ENCODE assay signal across 2 cellular contexts in the genomic region with DNA sequence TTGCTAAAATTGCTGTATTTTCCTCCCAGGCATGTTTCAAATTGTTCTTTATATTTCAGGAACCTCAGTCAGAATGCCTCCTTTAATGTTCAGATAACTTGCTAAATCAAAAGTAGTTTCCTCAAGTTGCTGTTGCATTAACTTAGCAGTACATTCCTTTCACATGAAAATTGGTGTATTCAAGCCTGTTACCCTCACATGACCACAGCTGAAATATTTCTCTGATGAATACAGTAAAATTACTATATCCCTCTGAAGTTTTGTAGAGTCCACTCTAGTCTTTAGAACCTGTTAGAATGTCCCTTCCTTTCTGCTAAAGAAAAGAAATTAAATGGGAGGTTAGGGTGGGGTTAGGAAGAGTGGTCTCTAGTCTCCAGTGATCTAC.
A peak's percentile ranks its signal among the peaks of the same experiment; 100 is the strongest.
TF ChIP-seq lines count a peak whose summit lies in the region.

No MANE protein-coding gene starts in this region.

TF ChIP-seq in IMR-90, 13 proteins besides CTCF, POLR2A, EP300 and RAD21:
- TF ChIP-seq SMC3 (IDR thresholded peaks at IDR 0.05; ENCODE audit: low read depth, low read length): no peak
- no peak for TF ChIP-seq RCOR1 (IDR thresholded peaks at IDR 0.05; ENCODE audit: insufficient replicate concordance, low read length)
- no peak for TF ChIP-seq NFE2L2 (IDR thresholded peaks at IDR 0.05; ENCODE audit: low read depth, low read length)
- no peak for TF ChIP-seq CHD1 (IDR thresholded peaks at IDR 0.05; ENCODE audit: low read depth, low read length)
- no peak for TF ChIP-seq RFX5 (IDR thresholded peaks at IDR 0.05; ENCODE audit: low read depth, low read length)
- TF ChIP-seq FOS (IDR thresholded peaks at IDR 0.05; ENCODE audit: low read depth, low read length): no peak
- TF ChIP-seq CEBPB (IDR thresholded peaks at IDR 0.05; ENCODE audit: low read depth, low read length): no peak
- TF ChIP-seq MAFK (IDR thresholded peaks at IDR 0.05; ENCODE audit: low read depth, low read length): no peak
- TF ChIP-seq, protein P1, sequence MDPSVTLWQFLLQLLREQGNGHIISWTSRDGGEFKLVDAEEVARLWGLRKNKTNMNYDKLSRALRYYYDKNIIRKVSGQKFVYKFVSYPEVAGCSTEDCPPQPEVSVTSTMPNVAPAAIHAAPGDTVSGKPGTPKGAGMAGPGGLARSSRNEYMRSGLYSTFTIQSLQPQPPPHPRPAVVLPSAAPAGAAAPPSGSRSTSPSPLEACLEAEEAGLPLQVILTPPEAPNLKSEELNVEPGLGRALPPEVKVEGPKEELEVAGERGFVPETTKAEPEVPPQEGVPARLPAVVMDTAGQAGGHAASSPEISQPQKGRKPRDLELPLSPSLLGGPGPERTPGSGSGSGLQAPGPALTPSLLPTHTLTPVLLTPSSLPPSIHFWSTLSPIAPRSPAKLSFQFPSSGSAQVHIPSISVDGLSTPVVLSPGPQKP (IDR thresholded peaks at IDR 0.05; ENCODE audit: borderline replicate concordance, low read depth, low read length): no peak
- TF ChIP-seq, protein P2, sequence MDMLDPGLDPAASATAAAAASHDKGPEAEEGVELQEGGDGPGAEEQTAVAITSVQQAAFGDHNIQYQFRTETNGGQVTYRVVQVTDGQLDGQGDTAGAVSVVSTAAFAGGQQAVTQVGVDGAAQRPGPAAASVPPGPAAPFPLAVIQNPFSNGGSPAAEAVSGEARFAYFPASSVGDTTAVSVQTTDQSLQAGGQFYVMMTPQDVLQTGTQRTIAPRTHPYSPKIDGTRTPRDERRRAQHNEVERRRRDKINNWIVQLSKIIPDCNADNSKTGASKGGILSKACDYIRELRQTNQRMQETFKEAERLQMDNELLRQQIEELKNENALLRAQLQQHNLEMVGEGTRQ (IDR thresholded peaks at IDR 0.05; ENCODE audit: low read depth, low read length): peak; percentile 68; the same call in 1 of the 2 replicates
- peak; percentile 19; the same call in 1 of the 2 replicates for TF ChIP-seq BHLHE40 (IDR thresholded peaks at IDR 0.05; ENCODE audit: low read depth, low read length)

TF ChIP-seq in GM12878, 131 proteins besides CTCF, POLR2A, EP300 and RAD21:
- no peak for TF ChIP-seq HDAC2 (IDR thresholded peaks at IDR 0.05)
- TF ChIP-seq, protein P3, sequence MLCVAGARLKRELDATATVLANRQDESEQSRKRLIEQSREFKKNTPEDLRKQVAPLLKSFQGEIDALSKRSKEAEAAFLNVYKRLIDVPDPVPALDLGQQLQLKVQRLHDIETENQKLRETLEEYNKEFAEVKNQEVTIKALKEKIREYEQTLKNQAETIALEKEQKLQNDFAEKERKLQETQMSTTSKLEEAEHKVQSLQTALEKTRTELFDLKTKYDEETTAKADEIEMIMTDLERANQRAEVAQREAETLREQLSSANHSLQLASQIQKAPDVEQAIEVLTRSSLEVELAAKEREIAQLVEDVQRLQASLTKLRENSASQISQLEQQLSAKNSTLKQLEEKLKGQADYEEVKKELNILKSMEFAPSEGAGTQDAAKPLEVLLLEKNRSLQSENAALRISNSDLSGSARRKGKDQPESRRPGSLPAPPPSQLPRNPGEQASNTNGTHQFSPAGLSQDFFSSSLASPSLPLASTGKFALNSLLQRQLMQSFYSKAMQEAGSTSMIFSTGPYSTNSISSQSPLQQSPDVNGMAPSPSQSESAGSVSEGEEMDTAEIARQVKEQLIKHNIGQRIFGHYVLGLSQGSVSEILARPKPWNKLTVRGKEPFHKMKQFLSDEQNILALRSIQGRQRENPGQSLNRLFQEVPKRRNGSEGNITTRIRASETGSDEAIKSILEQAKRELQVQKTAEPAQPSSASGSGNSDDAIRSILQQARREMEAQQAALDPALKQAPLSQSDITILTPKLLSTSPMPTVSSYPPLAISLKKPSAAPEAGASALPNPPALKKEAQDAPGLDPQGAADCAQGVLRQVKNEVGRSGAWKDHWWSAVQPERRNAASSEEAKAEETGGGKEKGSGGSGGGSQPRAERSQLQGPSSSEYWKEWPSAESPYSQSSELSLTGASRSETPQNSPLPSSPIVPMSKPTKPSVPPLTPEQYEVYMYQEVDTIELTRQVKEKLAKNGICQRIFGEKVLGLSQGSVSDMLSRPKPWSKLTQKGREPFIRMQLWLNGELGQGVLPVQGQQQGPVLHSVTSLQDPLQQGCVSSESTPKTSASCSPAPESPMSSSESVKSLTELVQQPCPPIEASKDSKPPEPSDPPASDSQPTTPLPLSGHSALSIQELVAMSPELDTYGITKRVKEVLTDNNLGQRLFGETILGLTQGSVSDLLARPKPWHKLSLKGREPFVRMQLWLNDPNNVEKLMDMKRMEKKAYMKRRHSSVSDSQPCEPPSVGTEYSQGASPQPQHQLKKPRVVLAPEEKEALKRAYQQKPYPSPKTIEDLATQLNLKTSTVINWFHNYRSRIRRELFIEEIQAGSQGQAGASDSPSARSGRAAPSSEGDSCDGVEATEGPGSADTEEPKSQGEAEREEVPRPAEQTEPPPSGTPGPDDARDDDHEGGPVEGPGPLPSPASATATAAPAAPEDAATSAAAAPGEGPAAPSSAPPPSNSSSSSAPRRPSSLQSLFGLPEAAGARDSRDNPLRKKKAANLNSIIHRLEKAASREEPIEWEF (IDR thresholded peaks at IDR 0.05; ENCODE audit: insufficient replicate concordance, low read depth, low read length): no peak
- TF ChIP-seq MXI1 (IDR thresholded peaks at IDR 0.05; ENCODE audit: low read depth, low read length): no peak
- TF ChIP-seq RUNX3 (IDR thresholded peaks at IDR 0.05; ENCODE audit: low read length): no peak
- TF ChIP-seq IKZF1 (conservative IDR thresholded peaks at IDR 0.05): no peak
